16 cellular contexts compared by ENCODE assay signal in genomic region chr6:14383393-14384174, GRCh38.
DNase-seq lines count a peak whose midpoint lies in the region; TF ChIP-seq lines count a peak whose summit lies in the region.
"Had no signal": no experiment of that assay in that cellular context is flagged by ENCODE, and none has a peak within 500 bp of the region (broad histone marks: within the 10 kb centered on the region; RNA-seq: fewer than 3 reads in every experiment).

No MANE protein-coding gene starts in this region.

- H3K36me3 ChIP-seq in endodermal cell (ENCODE audit: control insufficient read depth, insufficient read depth, low read length): peaks cover 3% of the 10 kb centered on the region
- H3K36me3 ChIP-seq in brain microvascular endothelial cell (replicated peaks): no peaks in the 10 kb centered on the region
- H3K36me3 ChIP-seq: upper lobe of left lung had no signal

- in situ Hi-C loops in brain microvascular endothelial cell (cut with HindIII; ENCODE audit: low pct_ligation_motif_present, low sequenced_read_pairs): no loop called here

- TF ChIP-seq CTCF in endodermal cell (conservative IDR thresholded peaks at IDR 0.05) (no peak), brain microvascular endothelial cell (IDR thresholded peaks at IDR 0.05; ENCODE audit: low read depth, low read length, missing control alignments) (no peak)

- H3K27me3 ChIP-seq in endodermal cell (ENCODE audit: control insufficient read depth, insufficient read depth, low read length, poor library complexity, severe bottlenecking): no peaks in the 10 kb centered on the region
- H3K27me3 ChIP-seq in brain microvascular endothelial cell (replicated peaks): no peaks in the 10 kb centered on the region
- H3K27me3 ChIP-seq: upper lobe of left lung had no signal

- H3K9ac ChIP-seq in endodermal cell (ENCODE audit: extremely low read depth, low read length, poor library complexity, severe bottlenecking): no peak overlapping the region

- H3K27ac ChIP-seq in endodermal cell (ENCODE audit: low read depth, low read length) (no peak overlapping the region), brain microvascular endothelial cell (no peak overlapping the region)
- H3K27ac ChIP-seq: upper lobe of left lung, VCaP had no signal

- peaks cover 90% of the 10 kb centered on the region for H3K4me1 Mint-ChIP-seq in endodermal cell

- H3K4me3 Mint-ChIP-seq in endodermal cell: no peak overlapping the region
- H3K4me3 Mint-ChIP-seq: CD8-positive, alpha-beta memory T cell; mesothelial cell of epicardium had no signal

- H3K9me3 Mint-ChIP-seq in endodermal cell: peaks cover under 1% of the 10 kb centered on the region
- H3K9me3 Mint-ChIP-seq: CD8-positive, alpha-beta memory T cell; IgD-negative memory B cell had no signal

- H3K27ac Mint-ChIP-seq in endodermal cell: peak overlapping the region; percentile 95
- H3K27ac Mint-ChIP-seq: mesothelial cell of epicardium had no signal

- 55 to 77% methylated on average over 4 to 5 of the region's 5 CpGs for WGBS in endodermal cell (ENCODE audit: insufficient coverage in 1 of 2, insufficient read length in 1 of 2), 2 experiments

- DNase-seq in NCI-H748 treated with DMSO at 0.1 percent for 48 hours (lab: John Stamatoyannopoulos, UW): peak; percentile 39
- DNase-seq in NCI-H748 (lab: John Stamatoyannopoulos, UW; ENCODE audit: unreplicated experiment): no peak
- peak; percentile 69 for DNase-seq in NCI-H69 (lab: John Stamatoyannopoulos, UW)
- peak; percentile 53 for DNase-seq in endodermal cell
- DNase-seq in renal cortical epithelial cell (ENCODE audit: low read depth): peak; percentile 82
- no peak for DNase-seq in brain microvascular endothelial cell
- no peak for DNase-seq in activated CD4-positive, alpha-beta T cell treated with anti-CD3 and anti-CD28 coated beads for 4 hours
- DNase-seq in DMS 273 treated with DMSO at 0.1 percent for 48 hours (lab: John Stamatoyannopoulos, UW): no peak
- DNase-seq: 8988T; CD8-positive, alpha-beta memory T cell; nucleus accumbens; PC-3; upper lobe of left lung had no signal

- H3K9me3 ChIP-seq in endodermal cell (ENCODE audit: control insufficient read depth, low read length): peaks cover 9% of the 10 kb centered on the region
- H3K9me3 ChIP-seq: upper lobe of left lung had no signal

- peaks cover 3% of the 10 kb centered on the region for H3K36me3 Mint-ChIP-seq in endodermal cell (ENCODE audit: low read depth)
- H3K36me3 Mint-ChIP-seq: CD8-positive, alpha-beta memory T cell; mesothelial cell of epicardium had no signal

- peaks cover 25% of the 10 kb centered on the region for H3K4me1 ChIP-seq in endodermal cell (ENCODE audit: control insufficient read depth, insufficient read depth, low read length)
- H3K4me1 ChIP-seq: upper lobe of left lung had no signal

- H3K4me3 ChIP-seq in endodermal cell (ENCODE audit: low read length) (no peak overlapping the region), brain microvascular endothelial cell (ENCODE audit: low read depth, low read length) (no peak overlapping the region)
- H3K4me3 ChIP-seq: upper lobe of left lung had no signal

- no peaks in the 10 kb centered on the region for H3K27me3 Mint-ChIP-seq in endodermal cell (ENCODE audit: insufficient read depth)
- H3K27me3 Mint-ChIP-seq: IgD-negative memory B cell had no signal

Comparison
In these comparisons a context has a peak if more than half of its experiments do, and no peak if none do; other contexts are left out.
1. DNase-seq: peak in NCI-H748 treated with DMSO at 0.1 percent for 48 hours (single experiment), NCI-H69 (single experiment), endodermal cell (single experiment) and renal cortical epithelial cell (single experiment); none in NCI-H748 (single experiment), brain microvascular endothelial cell (single experiment), activated CD4-positive, alpha-beta T cell treated with anti-CD3 and anti-CD28 coated beads for 4 hours (0 of 2) and DMS 273 treated with DMSO at 0.1 percent for 48 hours (single experiment).